Comparison of ENCODE assay signal across 9 cellular contexts in genomic region chr12:113674302-113674701, GRCh38.
"Had no signal": no experiment of that assay in that cellular context is flagged by ENCODE, and none has a peak within 500 bp of the region (broad histone marks: within the 10 kb centered on the region; RNA-seq: fewer than 3 reads in every experiment).

No MANE protein-coding gene starts in this region.

- H3K27ac Mint-ChIP-seq: GM23338, H9, HFFc6, IgD-negative memory B cell had no signal

- H3K27ac ChIP-seq: HL-60 had no signal

- H3K4me1 Mint-ChIP-seq: IgD-negative memory B cell had no signal

- FAIRE-seq: H1, H54, HepG2 had no signal

- DNase-seq: H9, HCEC 1CT, HFFc6 had no signal

- H3K4me3 Mint-ChIP-seq: GM23338, H9, HFFc6, IgD-negative memory B cell had no signal

- H3K4me3 ChIP-seq: GM23338 had no signal

- H3K36me3 Mint-ChIP-seq: IgD-negative memory B cell had no signal

- H3K9me3 Mint-ChIP-seq: H9, HFFc6 had no signal

- H3K4me2 ChIP-seq: GM23338 had no signal

- ATAC-seq: GM23338, HepG2 had no signal
